ENCODE assay signal across 10 cellular contexts in genomic region chr4:88696620-88697019, GRCh38. TPM values are rescaled to one million over a fixed set of nuclear protein-coding genes. Genes with fewer than 3 reads are reported as not detected.
DNase-seq lines count a peak whose midpoint lies in the region; ATAC-seq and TF ChIP-seq lines count a peak whose summit lies in the region.
"Had no signal": no experiment of that assay in that cellular context is flagged by ENCODE, and none has a peak within 500 bp of the region (broad histone marks: within the 10 kb centered on the region; RNA-seq: fewer than 3 reads in every experiment).

No MANE protein-coding gene starts in this region.

- no peaks in the 10 kb centered on the region for H3K9me3 ChIP-seq in right atrium auricular region
- H3K9me3 ChIP-seq in muscle layer of duodenum (ENCODE audit: control insufficient read depth in 1 of 2, low read length in 2 of 2), result no peaks in the 10 kb centered on the region
- H3K9me3 ChIP-seq in uterus, result no peaks in the 10 kb centered on the region
- H3K9me3 ChIP-seq: thyroid gland had no signal

- H3K4me1 ChIP-seq in right atrium auricular region (no peaks in the 10 kb centered on the region), muscle layer of duodenum (ENCODE audit: control insufficient read depth in 1 of 2, insufficient read depth in 2 of 2, low read length in 2 of 2) (peaks cover 0 to 4% of the 10 kb centered on the region in 2 donors), uterus (no peaks in the 10 kb centered on the region)
- H3K4me1 ChIP-seq: thyroid gland had no signal

- peak overlapping the region; percentile 81 for H3K27ac ChIP-seq in right atrium auricular region
- peak overlapping the region; percentile 67 for H3K27ac ChIP-seq in muscle layer of duodenum (ENCODE audit: low read length)
- H3K27ac ChIP-seq in uterus, result peak overlapping the region; percentile 62 to 83

- peak overlapping the region; percentile 52 to 60 for H3K4me3 ChIP-seq in right atrium auricular region
- peak overlapping the region; percentile 68 to 78 for H3K4me3 ChIP-seq in cardiac fibroblast (replicated peaks in 1 of 2; ENCODE audit: low read depth in 2 of 2, low read length in 2 of 2)
- H3K4me3 ChIP-seq in muscle layer of duodenum (ENCODE audit: low read depth in 1 of 2, low read length in 2 of 2), result peak overlapping the region; percentile 68 to 76
- H3K4me3 ChIP-seq in uterus, result peak overlapping the region; percentile 46 to 65

- no peaks in the 10 kb centered on the region for H3K27me3 ChIP-seq in right atrium auricular region
- H3K27me3 ChIP-seq in muscle layer of duodenum (ENCODE audit: low read depth, low read length), result no peaks in the 10 kb centered on the region
- H3K27me3 ChIP-seq in uterus, result no peaks in the 10 kb centered on the region
- H3K27me3 ChIP-seq: thyroid gland had no signal

- ATAC-seq in Right ventricle myocardium superior (ENCODE audit: poor library complexity) (no peak), GM21825 (IDR thresholded peaks at IDR 0.05; ENCODE audit: unreplicated experiment) (no peak)

- intact Hi-C loops in Right ventricle myocardium superior (cut with DNase I) (no loop called here), uterus (cut with DNase I; ENCODE audit: low total_unique reads) (no loop called here)

- H3K36me3 ChIP-seq in right atrium auricular region (peaks cover 10% of the 10 kb centered on the region), muscle layer of duodenum (ENCODE audit: control insufficient read depth in 1 of 2, insufficient read depth in 2 of 2, low read length in 2 of 2) (peaks cover 7 to 11% of the 10 kb centered on the region in 2 donors), uterus (no peaks in the 10 kb centered on the region)
- H3K36me3 ChIP-seq: thyroid gland had no signal

- no peak for TF ChIP-seq POLR2A in uterus (IDR thresholded peaks at IDR 0.05)

- TF ChIP-seq CTCF in right atrium auricular region (IDR thresholded peaks at IDR 0.05) (no peak), cardiac fibroblast (IDR thresholded peaks at IDR 0.05; ENCODE audit: low read depth, low read length) (no peak), uterus (IDR thresholded peaks at IDR 0.05) (no peak)

- DNase-seq in right atrium auricular region (ENCODE audit: low spot score), result no peak
- DNase-seq in Right ventricle myocardium superior, result no peak
- peak; percentile 10 to 23 for DNase-seq in cardiac fibroblast (ENCODE audit: low read depth in 2 of 2)
- no peak for DNase-seq in uterus
- DNase-seq in stimulated activated CD4-positive, alpha-beta T cell treated with anti-CD3 and anti-CD28 coated beads, Interleukin-4, amount 100 ng/mL, for 4 hours, result no peak
- no peak for DNase-seq in activated gamma-delta T cell treated with Interleukin-2 at 50 U/mL for 16 hours
- DNase-seq: Kasumi-1 had no signal

RNA-seq across cellular contexts. Expression of gene NAP1L5, which starts 1.0 kb away (rescaled TPM):
- total RNA-seq in right atrium auricular region, result 1 to 10 TPM; 5.2 to 6.6 TPM
- 1.9 TPM for total RNA-seq in Right ventricle myocardium superior
- total RNA-seq in uterus, result 10 to 100 TPM in 2 of 4 donors, 1 to 10 TPM in 2; 3.8 to 15.6 (median 10.4) TPM

Comparison
In these comparisons a context has a peak if more than half of its experiments do, and no peak if none do; other contexts are left out.
1. DNase-seq: peak in cardiac fibroblast (2 of 2); none in right atrium auricular region (single experiment), Right ventricle myocardium superior (single experiment), uterus (0 of 2), stimulated activated CD4-positive, alpha-beta T cell treated with anti-CD3 and anti-CD28 coated beads, Interleukin-4, amount 100 ng/mL, for 4 hours (0 of 2) and activated gamma-delta T cell treated with Interleukin-2 at 50 U/mL for 16 hours (single experiment).
2. Peak in every context shown above with its lines, with median percentiles within 50 percentile points of each other: H3K27ac ChIP-seq and H3K4me3 ChIP-seq.